ENCODE assay signal across 30 cellular contexts in genomic region chr20:48665785-48666184, GRCh38.
"Had no signal": no experiment of that assay in that cellular context is flagged by ENCODE, and none has a peak within 500 bp of the region (broad histone marks: within the 10 kb centered on the region; RNA-seq: fewer than 3 reads in every experiment).

No MANE protein-coding gene starts in this region.

- H3K27ac Mint-ChIP-seq: activated CD4-positive, alpha-beta memory T cell treated with anti-CD3 and anti-CD28 coated beads, Interleukin-2, amount 10 ng/mL, durations not matched to agents 7 days and 5 days; activated CD4-positive, alpha-beta T cell treated with anti-CD3 and anti-CD28 coated beads, Interleukin-2, amount 10 ng/mL, durations not matched to agents 7 days and 5 days; activated naive CD4-positive, alpha-beta T cell treated with anti-CD3 and anti-CD28 coated beads, Interleukin-2, amount 10 ng/mL, durations not matched to agents 7 days and 5 days; dendritic cell treated with granulocyte-macrophage colony-stimulating factor and Interleukin-4, amounts not matched to agents 40 ng/mL and 50 ng/mL, for 4 days; nephron progenitor cell; WTC11 had no signal

- H3K4me3 ChIP-seq: esophagus squamous epithelium, left ventricle myocardium inferior, mucosa of descending colon, pancreas, prostate gland, smooth muscle cell, testis, transverse colon had no signal

- H3K4me1 ChIP-seq: left ventricle myocardium inferior, pancreas, prostate gland had no signal

- H3K4me1 Mint-ChIP-seq: activated naive CD4-positive, alpha-beta T cell treated with anti-CD3 and anti-CD28 coated beads, Interleukin-2, amount 10 ng/mL, durations not matched to agents 7 days and 5 days; WTC11 had no signal

- FAIRE-seq: frontal cortex, islet of Langerhans, pancreas had no signal

- H3K27me3 ChIP-seq: esophagus squamous epithelium, pancreas, testis, transverse colon had no signal

- H3K36me3 ChIP-seq: esophagus squamous epithelium, pancreas, prostate gland, transverse colon had no signal

- H3K4me2 ChIP-seq: smooth muscle cell had no signal

- H3K27ac ChIP-seq: epithelial cell of prostate, esophagus squamous epithelium, left ventricle myocardium inferior, pancreas, prostate gland, testis, transverse colon had no signal

- DNase-seq: activated CD4-positive, alpha-beta memory T cell treated with anti-CD3 and anti-CD28 coated beads, Interleukin-2, amount 10 ng/mL, durations not matched to agents 7 days and 5 days; activated CD4-positive, alpha-beta T cell treated with anti-CD3 and anti-CD28 coated beads for 1 hour; activated CD4-positive, alpha-beta T cell treated with anti-CD3 and anti-CD28 coated beads, Interleukin-2, amount 10 ng/mL, durations not matched to agents 7 days and 5 days; activated CD8-positive, alpha-beta memory T cell treated with anti-CD3 and anti-CD28 coated beads, Interleukin-2, amount 50 U/mL, for 48 hours; activated effector memory CD4-positive, alpha-beta T cell treated with anti-CD3 and anti-CD28 coated beads, Interleukin-2, amount 50 U/mL, for 16 hours; activated naive CD4-positive, alpha-beta T cell treated with anti-CD3 and anti-CD28 coated beads, Interleukin-2, amount 10 ng/mL, durations not matched to agents 7 days and 5 days; amniotic stem cell; central memory CD4-positive, alpha-beta T cell; effector CD4-positive, alpha-beta T cell; esophagus squamous epithelium; glutamatergic neuron; left ventricle myocardium inferior; mucosa of descending colon; nephron progenitor cell; pancreas; stimulated activated CD4-positive, alpha-beta T cell treated with anti-CD3 and anti-CD28 coated beads, Interleukin-1b, Interleukin-23, amount 100 ng/mL, for 48 hours; stimulated activated CD4-positive, alpha-beta T cell treated with anti-CD3 and anti-CD28 coated beads, Interleukin-4, amount 100 ng/mL, for 4 hours; stimulated activated CD8-positive, alpha-beta memory T cell treated with anti-CD3 and anti-CD28 coated beads, Interleukin-4, amount 100 ng/mL, for 48 hours; stimulated activated naive CD4-positive, alpha-beta T cell; T-helper 17 cell; T1000; testis; transverse colon had no signal

- H3K27me3 Mint-ChIP-seq: activated CD4-positive, alpha-beta memory T cell treated with anti-CD3 and anti-CD28 coated beads, Interleukin-2, amount 10 ng/mL, durations not matched to agents 7 days and 5 days; activated CD4-positive, alpha-beta T cell treated with anti-CD3 and anti-CD28 coated beads, Interleukin-2, amount 10 ng/mL, durations not matched to agents 7 days and 5 days; activated naive CD4-positive, alpha-beta T cell treated with anti-CD3 and anti-CD28 coated beads, Interleukin-2, amount 10 ng/mL, durations not matched to agents 7 days and 5 days; dendritic cell treated with granulocyte-macrophage colony-stimulating factor and Interleukin-4, amounts not matched to agents 40 ng/mL and 50 ng/mL, for 4 days; T-helper 17 cell had no signal

- H3K9me3 Mint-ChIP-seq: activated CD4-positive, alpha-beta memory T cell treated with anti-CD3 and anti-CD28 coated beads, Interleukin-2, amount 10 ng/mL, durations not matched to agents 7 days and 5 days; activated CD4-positive, alpha-beta T cell treated with anti-CD3 and anti-CD28 coated beads, Interleukin-2, amount 10 ng/mL, durations not matched to agents 7 days and 5 days; activated naive CD4-positive, alpha-beta T cell treated with anti-CD3 and anti-CD28 coated beads, Interleukin-2, amount 10 ng/mL, durations not matched to agents 7 days and 5 days; dendritic cell treated with granulocyte-macrophage colony-stimulating factor and Interleukin-4, amounts not matched to agents 40 ng/mL and 50 ng/mL, for 4 days had no signal

- H3K4me3 Mint-ChIP-seq: activated CD4-positive, alpha-beta memory T cell treated with anti-CD3 and anti-CD28 coated beads, Interleukin-2, amount 10 ng/mL, durations not matched to agents 7 days and 5 days; activated CD4-positive, alpha-beta T cell treated with anti-CD3 and anti-CD28 coated beads, Interleukin-2, amount 10 ng/mL, durations not matched to agents 7 days and 5 days; activated naive CD4-positive, alpha-beta T cell treated with anti-CD3 and anti-CD28 coated beads, Interleukin-2, amount 10 ng/mL, durations not matched to agents 7 days and 5 days; dendritic cell treated with granulocyte-macrophage colony-stimulating factor and Interleukin-4, amounts not matched to agents 40 ng/mL and 50 ng/mL, for 4 days; nephron progenitor cell; T-helper 17 cell; WTC11 had no signal

- H3K9me3 ChIP-seq: esophagus squamous epithelium, mucosa of descending colon, pancreas, prostate gland, testis, transverse colon had no signal

- ATAC-seq: mucosa of descending colon, pancreas, T-helper 17 cell, WTC11 had no signal
